In the genomic region with DNA sequence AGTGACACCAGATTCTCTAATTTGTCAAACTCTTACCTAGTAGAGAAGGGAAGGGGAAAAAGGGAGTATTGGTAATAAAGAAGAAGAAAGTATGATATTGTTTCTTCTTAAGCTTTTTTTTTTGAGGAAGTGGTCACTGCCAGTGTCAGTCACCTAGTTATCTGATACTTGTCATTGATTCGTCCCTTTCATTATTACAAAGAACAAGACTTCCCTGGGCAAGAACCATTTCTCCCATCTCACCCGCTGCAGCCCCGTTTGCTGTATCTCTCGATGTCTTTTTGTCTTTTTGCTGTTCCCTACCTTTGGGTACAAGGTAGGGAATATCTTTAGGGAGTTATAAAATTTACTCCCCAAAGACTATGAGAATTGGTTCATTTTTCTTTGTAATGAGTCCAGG, we compare ENCODE assay signal across 16 cellular contexts.
DNase-seq lines count a peak whose midpoint lies in the region; ATAC-seq, FAIRE-seq and TF ChIP-seq lines count a peak whose summit lies in the region.
"Had no signal": no experiment of that assay in that cellular context is flagged by ENCODE, and none has a peak within 500 bp of the region (broad histone marks: within the 10 kb centered on the region; RNA-seq: fewer than 3 reads in every experiment).

No MANE protein-coding gene starts in this region.

- ATAC-seq in Right ventricle myocardium inferior (no peak), HepG2 (no peak)
- ATAC-seq: left lung, SK-N-SH treated with all-trans-retinoic acid at 6 μM for 48 hours had no signal

- DNase-seq in cardiac muscle cell (ENCODE audit: low read depth in 1 of 2, low spot score in 1 of 2) (no peak), Right ventricle myocardium inferior (ENCODE audit: missing footprints) (no peak), H7 (no peak), kidney (no peak), HepG2 (ENCODE audit: low spot score) (no peak), NCI-H446 treated with DMSO at 0.1 percent for 48 hours (lab: John Stamatoyannopoulos, UW) (no peak)
- DNase-seq in activated naive CD8-positive, alpha-beta T cell treated with anti-CD3 and anti-CD28 coated beads for 36 hours = no peak
- DNase-seq: activated naive CD4-positive, alpha-beta T cell treated with anti-CD3 and anti-CD28 coated beads, Interleukin-2, amount 50 U/mL, for 16 hours; DMS79 treated with DMSO at 0.1 percent for 48 hours; hypothalamus; left lung; NCI-H1436 treated with DMSO at 0.1 percent for 48 hours had no signal

- no peaks in the 10 kb centered on the region for H3K79me2 ChIP-seq in HepG2 (ENCODE audit: insufficient read depth, low read length)

- H3K27ac ChIP-seq in cardiac muscle cell = peak overlapping the region; percentile 67
- peak overlapping the region; percentile 65 for H3K27ac ChIP-seq in HUES48 (ENCODE audit: low read depth, low read length)
- H3K27ac ChIP-seq in kidney (ENCODE audit: low read depth in 2 of 2, low read length in 2 of 2) = peak overlapping the region in 1 of 2 donors; percentile 14
- H3K27ac ChIP-seq in HepG2 (ENCODE audit: extremely low read length, insufficient read depth, low read length) = no peak overlapping the region
- H3K27ac ChIP-seq: C4-2B, left lung had no signal

- CTCF ChIA-PET in HepG2 (lab: Yijun Ruan, JAX; ENCODE audit: low intra/inter-chr PET ratio, low total read pairs) = no interaction called here

- no peaks in the 10 kb centered on the region for H4K20me1 ChIP-seq in HepG2 (ENCODE audit: insufficient read depth, low read length)

- no peak for TF ChIP-seq RAD21 in HepG2 (CRISPR knock-in tag; IDR thresholded peaks at IDR 0.05)

- no peak overlapping the region for H3K4me2 ChIP-seq in HepG2 (ENCODE audit: low read depth, low read length)

- peaks cover 47% of the 10 kb centered on the region for H3K36me3 Mint-ChIP-seq in activated naive CD8-positive, alpha-beta T cell treated with anti-CD3 and anti-CD28 coated beads for 36 hours

- no TSS peak for BruUV-seq in HepG2 (replicated peaks; lab: Mats Ljungman, UMichigan)

- TF ChIP-seq EP300 in HepG2 (IDR thresholded peaks at IDR 0.05; ENCODE audit: low read depth in 2 of 2, low read length in 2 of 2) = no peak
- no peak for TF ChIP-seq EP300 in HepG2 (CRISPR knock-in tag; IDR thresholded peaks at IDR 0.05; ENCODE audit: borderline replicate concordance)

- FAIRE-seq in kidney (lab: Jason Lieb, UNC) (no peak), HepG2 (lab: Jason Lieb, UNC) (no peak)
- FAIRE-seq: A204.1 had no signal

- H2AFZ ChIP-seq in HepG2 (ENCODE audit: low read length) = no peak overlapping the region

- TF ChIP-seq POLR2A in HepG2 (IDR thresholded peaks at IDR 0.05; ENCODE audit: insufficient read depth in 1 of 2, low read depth in 2 of 2, low read length in 2 of 2) = no peak

- POLR2A ChIA-PET in HepG2 (lab: Yijun Ruan, JAX) = no interaction called here

- no peaks in the 10 kb centered on the region for H3K9me3 ChIP-seq in cardiac muscle cell (ENCODE audit: low read depth)
- H3K9me3 ChIP-seq in HUES48 (ENCODE audit: control insufficient read depth, insufficient read depth, low read length) = 0 out of 2 replicates have a peak, but pooled peaks cover 3% of the 10 kb centered on the region
- no peaks in the 10 kb centered on the region for H3K9me3 ChIP-seq in kidney (ENCODE audit: control insufficient read depth in 1 of 2, low read length in 2 of 2)
- no peaks in the 10 kb centered on the region for H3K9me3 ChIP-seq in HepG2 (ENCODE audit: low read length)
- H3K9me3 ChIP-seq: left lung had no signal

- H3K4me3 ChIP-seq in cardiac muscle cell (no peak overlapping the region), HUES48 (ENCODE audit: low read depth, low read length) (no peak overlapping the region), H7 (ENCODE audit: insufficient read depth, low read depth, low read length) (no peak overlapping the region), kidney (ENCODE audit: low read length in 2 of 2) (no peak overlapping the region), HepG2 (replicated peaks in 1 of 3; ENCODE audit: insufficient read depth in 1 of 3, low read depth in 2 of 3, low read length in 3 of 3) (no peak overlapping the region)
- H3K4me3 ChIP-seq: left lung had no signal

- H3K27ac Mint-ChIP-seq in activated naive CD8-positive, alpha-beta T cell treated with anti-CD3 and anti-CD28 coated beads for 36 hours = peak overlapping the region; percentile 44

- peaks cover 9% of the 10 kb centered on the region for H3K9me3 Mint-ChIP-seq in activated naive CD8-positive, alpha-beta T cell treated with anti-CD3 and anti-CD28 coated beads for 36 hours

- H3K9ac ChIP-seq in HUES48 (ENCODE audit: low read depth, low read length) = no peak overlapping the region
- H3K9ac ChIP-seq in kidney (ENCODE audit: low read length in 2 of 2) = no peak overlapping the region
- H3K9ac ChIP-seq in HepG2 (ENCODE audit: insufficient read depth, low read depth, low read length) = no peak overlapping the region

- intact Hi-C loops in Right ventricle myocardium inferior (cut with DNase I) = no loop called here
- intact Hi-C loops in kidney (cut with DNase I) = no loop called here
- intact Hi-C loops in HepG2 (cut with micrococcal nuclease; ENCODE audit: unreplicated experiment) = no loop called here

- TF ChIP-seq CTCF in cardiac muscle cell (IDR thresholded peaks at IDR 0.05; ENCODE audit: low read depth, low read length) = no peak
- TF ChIP-seq CTCF in kidney (IDR thresholded peaks at IDR 0.05; ENCODE audit: borderline replicate concordance, extremely low read depth, insufficient read depth) = no peak
- TF ChIP-seq CTCF in HepG2 (CRISPR knock-in tag; IDR thresholded peaks at IDR 0.05) = no peak

- peaks cover 40% of the 10 kb centered on the region for H3K4me1 Mint-ChIP-seq in activated naive CD8-positive, alpha-beta T cell treated with anti-CD3 and anti-CD28 coated beads for 36 hours

- no peak overlapping the region for H3K4me3 Mint-ChIP-seq in activated naive CD8-positive, alpha-beta T cell treated with anti-CD3 and anti-CD28 coated beads for 36 hours

- in situ Hi-C loops in HepG2 (cut with HindIII; ENCODE audit: extremely low pct_ligation_motif_present, low pct_unique_long_range_greater_than_20kb) = no loop called here

- H3K27me3 Mint-ChIP-seq in activated naive CD8-positive, alpha-beta T cell treated with anti-CD3 and anti-CD28 coated beads for 36 hours = no peaks in the 10 kb centered on the region

- H3K4me1 ChIP-seq in cardiac muscle cell (ENCODE audit: low read depth) = peaks cover 23% of the 10 kb centered on the region
- H3K4me1 ChIP-seq in HUES48 (ENCODE audit: control insufficient read depth, insufficient read depth, low read length) = peaks cover 39% of the 10 kb centered on the region
- H3K4me1 ChIP-seq in kidney (ENCODE audit: control insufficient read depth in 1 of 2, insufficient read depth in 1 of 2, low read depth in 1 of 2, low read length in 2 of 2) = peaks cover 10 to 12% of the 10 kb centered on the region in 2 donors
- peaks cover 11% of the 10 kb centered on the region for H3K4me1 ChIP-seq in HepG2 (ENCODE audit: insufficient read depth, low read length)

- WGBS in HepG2 (ENCODE audit: low lambda C conversion rate) = 96% methylated on average over 4 of the region's 4 CpGs

- H3K27me3 ChIP-seq in cardiac muscle cell (no peaks in the 10 kb centered on the region), HUES48 (ENCODE audit: control insufficient read depth, insufficient read depth, low read length) (no peaks in the 10 kb centered on the region), H7 (ENCODE audit: control insufficient read depth, insufficient read depth, low read length) (no peaks in the 10 kb centered on the region), HepG2 (ENCODE audit: control insufficient read depth in 1 of 2, insufficient read depth in 2 of 2, low read length in 2 of 2) (no peaks in the 10 kb centered on the region)
- H3K27me3 ChIP-seq: left lung had no signal

- H3K36me3 ChIP-seq in cardiac muscle cell = no peaks in the 10 kb centered on the region
- no peaks in the 10 kb centered on the region for H3K36me3 ChIP-seq in HUES48 (ENCODE audit: control insufficient read depth, insufficient read depth, low read length)
- H3K36me3 ChIP-seq in H7 (replicated peaks; ENCODE audit: control insufficient read depth, insufficient read depth, low read length) = no peaks in the 10 kb centered on the region
- H3K36me3 ChIP-seq in kidney (ENCODE audit: control insufficient read depth in 1 of 2, insufficient read depth in 2 of 2, low read length in 2 of 2) = peaks cover 0 to 5% of the 10 kb centered on the region in 2 donors
- peaks cover 2 to 3% of the 10 kb centered on the region in 2 experiments; a peak in 3 of 5 replicates for H3K36me3 ChIP-seq in HepG2 (replicated peaks in 1 of 2; ENCODE audit: control insufficient read depth in 1 of 2, insufficient read depth in 2 of 2, low read length in 2 of 2)

TF ChIP-seq in HepG2, 621 proteins besides CTCF, POLR2A, EP300 and RAD21:
- TF ChIP-seq ZNF652 (CRISPR knock-in tag; IDR thresholded peaks at IDR 0.05; ENCODE audit: borderline replicate concordance, low read depth) (no peak), CBX1 (IDR thresholded peaks at IDR 0.05; ENCODE audit: low read depth) (no peak), TP53 (CRISPR knock-in tag; conservative IDR thresholded peaks at IDR 0.05) (no peak), TBX2 (CRISPR knock-in tag; IDR thresholded peaks at IDR 0.05; ENCODE audit: borderline replicate concordance) (no peak), MBNL3 (CRISPR knock-in tag; conservative IDR thresholded peaks at IDR 0.05) (no peak), RNF2 (conservative IDR thresholded peaks at IDR 0.05; ENCODE audit: low read depth) (no peak)
